ENCODE assay signal across 18 cellular contexts in the genomic region with DNA sequence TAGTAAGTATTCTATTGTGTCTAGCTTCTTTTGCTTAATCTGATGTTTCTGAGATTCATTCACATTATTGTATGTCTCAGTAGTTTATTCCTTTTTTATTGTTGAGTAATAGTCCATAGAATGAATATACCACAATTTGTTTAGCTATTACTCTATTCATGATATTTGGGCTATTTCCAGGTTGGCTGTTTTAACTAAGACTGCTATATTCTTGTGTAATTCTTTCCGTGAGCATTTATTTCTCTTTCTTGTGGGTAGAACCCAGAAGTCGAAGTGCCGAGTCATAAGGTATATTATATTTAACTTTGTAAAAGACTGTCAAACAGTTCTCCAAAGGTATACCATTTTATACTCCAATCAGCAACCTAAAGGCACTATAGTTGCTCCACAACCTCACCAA.
"Had no signal": no experiment of that assay in that cellular context is flagged by ENCODE, and none has a peak within 500 bp of the region (broad histone marks: within the 10 kb centered on the region; RNA-seq: fewer than 3 reads in every experiment).

No MANE protein-coding gene starts in this region.

- H3K27ac ChIP-seq: esophagus squamous epithelium, right atrium auricular region, suprapubic skin, WERI-Rb-1 had no signal

- H3K27me3 ChIP-seq: esophagus squamous epithelium, right atrium auricular region, suprapubic skin had no signal

- H3K9me3 ChIP-seq: esophagus squamous epithelium, right atrium auricular region, suprapubic skin had no signal

- DNase-seq: activated CD4-positive, alpha-beta memory T cell treated with anti-CD3 and anti-CD28 coated beads, Interleukin-2, amount 10 ng/mL, durations not matched to agents 7 days and 5 days; activated gamma-delta T cell; activated T-cell treated with anti-CD3 and anti-CD28 coated beads, Interleukin-2, amount 50 U/mL, for 48 hours; amniotic stem cell; cortex of kidney; effector CD8-positive, alpha-beta T cell; esophagus squamous epithelium; foreskin melanocyte; kidney glomerular epithelial cell; mesendoderm; nucleus accumbens; posterior cingulate gyrus; small intestine; T-helper 17 cell; WERI-Rb-1 had no signal

- H3K4me1 ChIP-seq: esophagus squamous epithelium, right atrium auricular region, suprapubic skin had no signal

- ATAC-seq: natural killer cell treated with Interleukin-12 subunit alpha and Interleukin-12 subunit beta and Interleukin-15 and Interleukin-18, amount 100 ng/mL, for 72 hours; T-helper 17 cell had no signal

- H3K4me3 ChIP-seq: esophagus squamous epithelium, right atrium auricular region, suprapubic skin had no signal

- H3K36me3 ChIP-seq: esophagus squamous epithelium, right atrium auricular region, suprapubic skin, WERI-Rb-1 had no signal
